In genomic region chr11:86116996-86117705, GRCh38 we compare ENCODE assay signal across 1 cellular context.
A peak's percentile ranks its signal among the peaks of the same experiment; 100 is the strongest.
TF ChIP-seq lines count a peak whose summit lies in the region.

No MANE protein-coding gene starts in this region.

TF ChIP-seq in K562, 482 proteins besides CTCF, POLR2A, EP300 and RAD21 (continued from another document):
- TF ChIP-seq HES1 (IDR thresholded peaks at IDR 0.05; ENCODE audit: low read depth) (no peak), DPF2 (IDR thresholded peaks at IDR 0.05) (0 out of 2 replicates have a peak, but pooled peaks have one; percentile 18), NFE2 (IDR thresholded peaks at IDR 0.05; ENCODE audit: low read depth) (0 out of 2 replicates have a peak, but pooled peaks have one; percentile 9), ATF3 (IDR thresholded peaks at IDR 0.05) (peak; percentile 26; the same call in 1 of the 2 replicates), ATF3 (CRISPR knock-in tag; conservative IDR thresholded peaks at IDR 0.05) (no peak), POLR2G (IDR thresholded peaks at IDR 0.05; ENCODE audit: low read depth, low read length) (peak; percentile 29; the same call in 1 of the 2 replicates), ZNF395 (CRISPR knock-in tag; IDR thresholded peaks at IDR 0.05) (no peak), PKNOX1 (IDR thresholded peaks at IDR 0.05) (0 out of 2 replicates have a peak, but pooled peaks have one; percentile 22), KDM4B (IDR thresholded peaks at IDR 0.05; ENCODE audit: borderline replicate concordance in 2 of 2, low read depth in 1 of 2) (no peak), L3MBTL2 (IDR thresholded peaks at IDR 0.05) (no peak), ATF7 (IDR thresholded peaks at IDR 0.05) (peak; percentile 44; the same call in 1 of the 2 replicates), CEBPG (CRISPR knock-in tag; IDR thresholded peaks at IDR 0.05) (no peak), CEBPG (tag; conservative IDR thresholded peaks at IDR 0.05 in 1 of 2, IDR thresholded peaks at IDR 0.05 in 1 of 2) (peak in 1 of 2 experiments; percentile 49; a peak in 2 of 4 replicates), JUND (IDR thresholded peaks at IDR 0.05; ENCODE audit: borderline replicate concordance, low read depth, low read length) (peak; percentile 19; the same call in 1 of the 2 replicates), JUND (tag; IDR thresholded peaks at IDR 0.05; ENCODE audit: borderline replicate concordance, low read depth, low read length) (no peak), CTBP1 (IDR thresholded peaks at IDR 0.05; ENCODE audit: borderline replicate concordance) (0 out of 2 replicates have a peak, but pooled peaks have one; percentile 39), THRAP3 (IDR thresholded peaks at IDR 0.05; ENCODE audit: borderline replicate concordance) (no peak), TCF3 (CRISPR knock-in tag; IDR thresholded peaks at IDR 0.05) (0 out of 2 replicates have a peak, but pooled peaks have one; percentile 8), HMBOX1 (IDR thresholded peaks at IDR 0.05) (peak; percentile 44)
